11 cellular contexts compared by ENCODE assay signal in the genomic region with DNA sequence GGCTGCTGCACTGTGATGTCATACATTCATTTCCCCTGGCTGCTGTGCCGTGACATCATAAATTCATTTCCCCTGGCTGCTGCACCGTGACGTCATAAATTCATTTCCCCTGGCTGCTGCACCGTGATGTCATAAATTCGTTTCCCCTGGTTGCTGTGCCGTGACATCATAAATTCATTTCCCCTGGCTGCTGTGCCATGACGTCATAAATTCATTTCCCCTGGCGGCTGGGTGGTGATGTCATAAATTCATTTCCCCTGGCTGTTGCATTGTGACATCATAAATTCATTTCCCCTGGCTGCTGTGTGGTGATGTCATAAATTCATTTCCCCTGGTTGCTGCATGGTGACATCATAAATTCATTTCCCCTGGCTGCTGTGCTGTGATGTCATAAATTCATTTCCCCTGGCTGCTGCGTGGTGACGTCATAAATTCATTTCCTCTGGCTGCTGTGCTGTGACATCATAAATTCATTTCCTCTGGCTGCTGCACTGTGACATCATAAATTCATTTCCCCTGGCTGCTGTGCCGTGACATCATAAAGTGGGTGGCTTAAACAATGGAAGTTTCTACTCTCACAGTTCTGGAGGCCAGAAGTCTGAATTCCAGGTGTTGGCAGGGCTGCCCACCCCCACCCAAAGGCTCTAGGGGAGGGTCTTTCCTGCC.
"Had no signal": no experiment of that assay in that cellular context is flagged by ENCODE, and none has a peak within 500 bp of the region (broad histone marks: within the 10 kb centered on the region; RNA-seq: fewer than 3 reads in every experiment).

No MANE protein-coding gene starts in this region.

- DNase-seq: activated CD4-positive, alpha-beta T cell treated with anti-CD3 and anti-CD28 coated beads, Interleukin-2, amount 50 U/mL, for 1 hour; effector memory CD8-positive, alpha-beta T cell; left ventricle myocardium superior; stimulated activated CD4-positive, alpha-beta T cell treated with anti-CD3 and anti-CD28 coated beads, Interleukin-2, amount 100 ng/mL, for 24 hours; stimulated activated naive CD4-positive, alpha-beta T cell treated with Interleukin-2 at 50 U/mL for 16 hours; upper lobe of left lung had no signal

- H3K4me1 Mint-ChIP-seq: activated naive CD4-positive, alpha-beta T cell treated with anti-CD3 and anti-CD28 coated beads, Interleukin-2, amount 50 U/mL, for 24 hours had no signal

- H3K27me3 ChIP-seq: gastroesophageal sphincter, suprapubic skin, upper lobe of left lung had no signal

- H3K27ac Mint-ChIP-seq: activated naive CD4-positive, alpha-beta T cell treated with anti-CD3 and anti-CD28 coated beads, Interleukin-2, amount 50 U/mL, for 24 hours; effector memory CD8-positive, alpha-beta T cell had no signal

- H3K36me3 Mint-ChIP-seq: brain had no signal

- ATAC-seq: effector memory CD8-positive, alpha-beta T cell; gastroesophageal sphincter; left ventricle myocardium superior; sciatic nerve had no signal

- H3K27ac ChIP-seq: gastroesophageal sphincter, upper lobe of left lung had no signal

- H3K9me3 ChIP-seq: gastroesophageal sphincter, suprapubic skin, upper lobe of left lung had no signal

- H3K4me3 ChIP-seq: gastroesophageal sphincter, suprapubic skin, upper lobe of left lung had no signal

- H3K36me3 ChIP-seq: gastroesophageal sphincter, suprapubic skin, upper lobe of left lung had no signal

- H3K27me3 Mint-ChIP-seq: brain had no signal

- H3K4me1 ChIP-seq: gastroesophageal sphincter, upper lobe of left lung had no signal

- H3K4me3 Mint-ChIP-seq: activated naive CD4-positive, alpha-beta T cell treated with anti-CD3 and anti-CD28 coated beads, Interleukin-2, amount 50 U/mL, for 24 hours; brain; effector memory CD8-positive, alpha-beta T cell had no signal
